Comparison of ENCODE assay signal across 8 cellular contexts in genomic region chr19:5578094-5578846, GRCh38. TPM values are rescaled to one million over a fixed set of nuclear protein-coding genes. Genes with fewer than 3 reads are reported as not detected.
DNase-seq lines count a peak whose midpoint lies in the region; ATAC-seq and TF ChIP-seq lines count a peak whose summit lies in the region.

No MANE protein-coding gene starts in this region.

- peaks cover 0 to 3% of the 10 kb centered on the region in 2 donors for H3K4me1 ChIP-seq in lung (ENCODE audit: control insufficient read depth in 2 of 2, insufficient read depth in 2 of 2, low read length in 2 of 2)

- WGBS in lung, 2 donors: 23 to 25% methylated on average over 28 of the region's 28 CpGs

- peak; percentile 77 for TF ChIP-seq CTCF in lung (IDR thresholded peaks at IDR 0.05; ENCODE audit: control extremely low read depth, extremely low read depth)

- H3K27me3 ChIP-seq in lung (ENCODE audit: control insufficient read depth, insufficient read depth): no peaks in the 10 kb centered on the region

- H3K9me3 ChIP-seq in lung (ENCODE audit: control insufficient read depth in 2 of 2, insufficient read depth in 1 of 2, low read length in 1 of 2): no peaks in the 10 kb centered on the region

- peak; percentile 54 for DNase-seq in NCI-H748 (lab: John Stamatoyannopoulos, UW; ENCODE audit: unreplicated experiment)
- DNase-seq in NCI-H748 treated with DMSO at 0.1 percent for 48 hours (lab: John Stamatoyannopoulos, UW): no peak
- DNase-seq in NCI-H460 (ENCODE audit: extremely low read depth, low read depth): peak; percentile 21
- peak; percentile 70 for DNase-seq in activated CD4-positive, alpha-beta T cell treated with anti-CD3 and anti-CD28 coated beads, Interleukin-2, amount 50 U/mL, for 1 hour
- peak; percentile 14 to 44 for DNase-seq in dermis microvascular lymphatic vessel endothelial cell (ENCODE audit: low read depth in 2 of 2)
- DNase-seq in lung (ENCODE audit: low spot score): peak; percentile 63
- peak; percentile 56 for DNase-seq in stimulated activated CD8-positive, alpha-beta memory T cell treated with anti-CD3 and anti-CD28 coated beads, Interleukin-15, amount 100 ng/mL, for 1 hour (ENCODE audit: low read depth)
- DNase-seq in amniotic stem cell (lab: John Stamatoyannopoulos, UW): no peak

- peaks cover 0 to 5% of the 10 kb centered on the region in 2 donors for H3K36me3 ChIP-seq in lung (ENCODE audit: control insufficient read depth in 2 of 2, insufficient read depth in 2 of 2, low read length in 2 of 2)

- H3K27ac ChIP-seq in lung (ENCODE audit: low read depth in 1 of 2, low read length in 1 of 2): no peak overlapping the region

- H3K4me3 ChIP-seq in lung: no peak overlapping the region

- no peak for ATAC-seq in lung (ENCODE audit: insufficient read depth, low FRiP score)

RNA-seq across cellular contexts. Expression of gene TINCR, which starts 10.5 kb away (rescaled TPM):
- not detected in 2 replicates for total RNA-seq in NCI-H460 (2014; rRNA removed; shearing (Covaris generic))
- polyA plus RNA-seq in NCI-H460 (2014; cell fraction: nucleus; rRNA removed): not detected in 2 replicates
- total RNA-seq in dermis microvascular lymphatic vessel endothelial cell (not detected in 2 replicates), lung (1 to 10 TPM; 1.8 to 2.0 TPM)
- 1 to 10 TPM; 1.0 to 2.0 TPM for polyA plus RNA-seq in lung

RNA-seq across cellular contexts. Expression of gene SAFB2, which starts 44.3 kb away (rescaled TPM):
- 12.8 and 16.8 TPM in 2 replicates for total RNA-seq in NCI-H460 (2014; rRNA removed; shearing (Covaris generic))
- 18.0 and 22.2 TPM in 2 replicates for polyA plus RNA-seq in NCI-H460 (2014; cell fraction: nucleus; rRNA removed)
- total RNA-seq in dermis microvascular lymphatic vessel endothelial cell: 19.4 and 23.0 TPM in 2 replicates
- 10 to 100 TPM; 85.0 to 88.6 TPM for total RNA-seq in lung
- polyA plus RNA-seq in lung: 10 to 100 TPM; 39.7 to 51.9 TPM

RNA-seq across cellular contexts. Expression of gene SAFB, which starts 44.6 kb away (rescaled TPM):
- total RNA-seq in NCI-H460 (2014; rRNA removed; shearing (Covaris generic)): 22.2 and 25.0 TPM in 2 replicates
- 18.5 and 28.3 TPM in 2 replicates for polyA plus RNA-seq in NCI-H460 (2014; cell fraction: nucleus; rRNA removed)
- total RNA-seq in dermis microvascular lymphatic vessel endothelial cell: 35.7 and 56.4 TPM in 2 replicates
- 100 to 1,000 TPM in 1 of 2 donors, 10 to 100 TPM in 1; 88.2 to 130 TPM for total RNA-seq in lung
- 10 to 100 TPM; 59.5 to 67.2 TPM for polyA plus RNA-seq in lung

Comparison
In these comparisons a context has a peak if more than half of its experiments do, and no peak if none do; other contexts are left out.
1. DNase-seq: peak in NCI-H748 (single experiment), NCI-H460 (single experiment), activated CD4-positive, alpha-beta T cell treated with anti-CD3 and anti-CD28 coated beads, Interleukin-2, amount 50 U/mL, for 1 hour (single experiment), dermis microvascular lymphatic vessel endothelial cell (2 of 2), lung (single experiment) and stimulated activated CD8-positive, alpha-beta memory T cell treated with anti-CD3 and anti-CD28 coated beads, Interleukin-15, amount 100 ng/mL, for 1 hour (single experiment); none in NCI-H748 treated with DMSO at 0.1 percent for 48 hours (single experiment) and amniotic stem cell (single experiment).